In genomic region chr22:37244114-37244921, GRCh38 we compare ENCODE assay signal across 8 cellular contexts. TPM values are rescaled to one million over a fixed set of nuclear protein-coding genes. Genes with fewer than 3 reads are reported as not detected.
A peak's percentile ranks its signal among the peaks of the same experiment; 100 is the strongest.
DNase-seq lines count a peak whose midpoint lies in the region; ATAC-seq lines count a peak whose summit lies in the region.

Gene RAC2, minus strand, starts transcription at chr22:37244269. Its CDS starts 121 bp downstream, at chr22:37244148.

- peak within 1 kb of the TSS; percentile 58 for H3K4me3 ChIP-seq in skeletal muscle cell (ENCODE audit: low read depth, low read length)

- DNase-seq in SIG-M5 (lab: John Stamatoyannopoulos, UW) (peak; percentile 62), Right ventricle myocardium superior (peak; percentile 86), skeletal muscle cell (ENCODE audit: low read depth) (no peak), NCI-H1105 (lab: John Stamatoyannopoulos, UW) (no peak), NCI-H1092 treated with DMSO at 0.1 percent for 48 hours (lab: John Stamatoyannopoulos, UW) (no peak)
- DNase-seq in activated T-helper 9 cell treated with anti-CD3 and anti-CD28 coated beads, Interleukin-2, amount 50 U/mL, for 16 hours (ENCODE audit: low read depth) = peak; percentile 85

- intact Hi-C loops in Right ventricle myocardium superior (cut with DNase I) = no loop called here

- ATAC-seq in GM18520 (IDR thresholded peaks at IDR 0.05; ENCODE audit: unreplicated experiment) = peak; percentile 23
- ATAC-seq in HG02970 (IDR thresholded peaks at IDR 0.05; ENCODE audit: low FRiP score, unreplicated experiment) = peak; percentile 34
- peak; percentile 77 for ATAC-seq in Right ventricle myocardium superior (ENCODE audit: poor library complexity)

RNA-seq across cellular contexts. Expression of gene RAC2, which starts in this region (rescaled TPM):
- total RNA-seq in Right ventricle myocardium superior = 4.1 TPM

Comparison
In these comparisons a context has a peak if more than half of its experiments do, and no peak if none do; other contexts are left out.
1. ATAC-seq: peak in every context shown above with its lines; median percentile 77 in Right ventricle myocardium superior; 34 in HG02970; 23 in GM18520.
2. DNase-seq: peak in SIG-M5 (single experiment), activated T-helper 9 cell treated with anti-CD3 and anti-CD28 coated beads, Interleukin-2, amount 50 U/mL, for 16 hours (single experiment) and Right ventricle myocardium superior (single experiment); none in skeletal muscle cell (single experiment), NCI-H1105 (single experiment) and NCI-H1092 treated with DMSO at 0.1 percent for 48 hours (single experiment).